In the genomic region with DNA sequence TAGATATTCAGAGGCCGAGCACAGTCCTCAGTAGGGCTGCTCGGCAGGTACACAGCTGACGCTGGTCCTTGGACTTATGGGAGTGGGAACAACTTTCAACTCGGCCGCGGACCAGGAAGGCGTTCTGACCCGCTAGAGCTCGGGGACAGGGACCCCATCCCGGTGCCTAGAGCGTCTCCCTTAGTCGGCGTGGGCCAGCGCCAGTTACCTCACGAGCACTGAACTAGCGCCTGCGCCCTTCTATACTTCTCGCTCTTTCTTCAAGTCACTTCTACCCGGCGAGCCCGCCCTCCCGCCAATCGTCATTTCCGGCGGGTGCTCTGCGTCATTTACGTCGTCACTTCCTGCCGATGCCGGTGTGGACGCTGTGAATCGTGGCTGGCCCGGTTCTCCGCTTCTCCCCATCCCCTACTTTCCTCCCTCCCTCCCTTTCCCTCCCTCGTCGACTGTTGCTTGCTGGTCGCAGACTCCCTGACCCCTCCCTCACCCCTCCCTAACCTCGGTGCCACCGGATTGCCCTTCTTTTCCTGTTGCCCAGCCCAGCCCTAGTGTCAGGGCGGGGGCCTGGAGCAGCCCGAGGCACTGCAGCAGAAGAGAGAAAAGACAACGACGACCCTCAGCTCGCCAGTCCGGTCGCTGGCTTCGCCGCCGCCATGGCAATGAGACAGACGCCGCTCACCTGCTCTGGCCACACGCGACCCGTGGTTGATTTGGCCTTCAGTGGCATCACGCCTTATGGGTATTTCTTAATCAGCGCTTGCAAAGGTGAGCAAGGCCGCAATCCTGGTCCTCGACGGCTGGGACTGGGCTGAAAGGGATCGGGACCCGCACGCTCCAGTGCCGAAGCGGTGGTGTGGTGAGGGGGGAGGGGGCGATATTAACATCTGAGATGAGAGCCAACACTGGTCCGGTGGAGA, we compare ENCODE assay signal across 1 cellular context.
A peak's percentile ranks its signal among the peaks of the same experiment; 100 is the strongest.
TF ChIP-seq lines count a peak whose summit lies in the region.

Gene STRAP (plus strand): TSS at position 333 of the 917 bp plus-strand sequence. CDS start 321 bp downstream, at position 654.

TF ChIP-seq in HepG2, 621 proteins besides CTCF, POLR2A, EP300 and RAD21 (continued from another document and continues in another):
- TF ChIP-seq ZNF562 (CRISPR knock-in tag; IDR thresholded peaks at IDR 0.05; ENCODE audit: borderline replicate concordance) (no peak), TFDP1 (CRISPR knock-in tag; IDR thresholded peaks at IDR 0.05; ENCODE audit: borderline replicate concordance) (peak; percentile 35; the same call in 1 of the 2 replicates), FOXK1 (CRISPR knock-in tag; IDR thresholded peaks at IDR 0.05; ENCODE audit: borderline replicate concordance, low read depth) (peak; percentile 60; the same call in 1 of the 2 replicates), PITX1 (CRISPR knock-in tag; IDR thresholded peaks at IDR 0.05) (peak; percentile 47; the same call in 1 of the 2 replicates), ZNF558 (CRISPR knock-in tag; IDR thresholded peaks at IDR 0.05; ENCODE audit: borderline replicate concordance) (peak; percentile 87; the same call in 1 of the 2 replicates), RBFOX2 (IDR thresholded peaks at IDR 0.05; ENCODE audit: low read depth, low read length) (peak; percentile 86), MED1 (CRISPR knock-in tag; IDR thresholded peaks at IDR 0.05) (peak; percentile 73), GLI4 (CRISPR knock-in tag; IDR thresholded peaks at IDR 0.05; ENCODE audit: borderline replicate concordance) (no peak), NFRKB (IDR thresholded peaks at IDR 0.05) (no peak), JUND (CRISPR knock-in tag; IDR thresholded peaks at IDR 0.05) (0 out of 2 replicates have a peak, but pooled peaks have one; percentile 29), KDM3A (CRISPR knock-in tag; IDR thresholded peaks at IDR 0.05; ENCODE audit: low read depth) (0 out of 2 replicates have a peak, but pooled peaks have one; percentile 20), ZNF839 (CRISPR knock-in tag; IDR thresholded peaks at IDR 0.05; ENCODE audit: borderline replicate concordance) (peak; percentile 89; the same call in 1 of the 2 replicates), SMAD1 (CRISPR knock-in tag; IDR thresholded peaks at IDR 0.05; ENCODE audit: borderline replicate concordance, low read depth) (0 out of 2 replicates have a peak, but pooled peaks have one; percentile 11), JUNB (CRISPR knock-in tag; IDR thresholded peaks at IDR 0.05; ENCODE audit: borderline replicate concordance) (no peak), ZNF598 (CRISPR knock-in tag; IDR thresholded peaks at IDR 0.05; ENCODE audit: borderline replicate concordance) (peak; percentile 80; the same call in 1 of the 2 replicates), KDM6A (CRISPR knock-in tag; IDR thresholded peaks at IDR 0.05; ENCODE audit: low read depth) (no peak), RBM22 (optimal IDR thresholded peaks at IDR 0.05; ENCODE audit: low read length) (no peak), DPF2 (CRISPR knock-in tag; IDR thresholded peaks at IDR 0.05; ENCODE audit: borderline replicate concordance, low read depth) (no peak), ZNF343 (CRISPR knock-in tag; IDR thresholded peaks at IDR 0.05) (peak; percentile 91), NCOR1 (IDR thresholded peaks at IDR 0.05; ENCODE audit: borderline replicate concordance, low read length) (0 out of 2 replicates have a peak, but pooled peaks have one; percentile 23), HBP1 (CRISPR knock-in tag; IDR thresholded peaks at IDR 0.05; ENCODE audit: low read depth) (no peak), NFATC3 (CRISPR knock-in tag; IDR thresholded peaks at IDR 0.05) (no peak), AKAP8 (CRISPR knock-in tag; IDR thresholded peaks at IDR 0.05) (no peak), GRHL1 (CRISPR knock-in tag; conservative IDR thresholded peaks at IDR 0.05) (no peak), ZNF749 (CRISPR knock-in tag; IDR thresholded peaks at IDR 0.05; ENCODE audit: borderline replicate concordance) (0 out of 2 replicates have a peak, but pooled peaks have one; percentile 23), ZNF850 (CRISPR knock-in tag; conservative IDR thresholded peaks at IDR 0.05) (no peak), EHMT2 (IDR thresholded peaks at IDR 0.05; ENCODE audit: borderline replicate concordance, low read depth, low read length) (no peak), SNAPC2 (CRISPR knock-in tag; IDR thresholded peaks at IDR 0.05) (no peak), ARID2 (CRISPR knock-in tag; IDR thresholded peaks at IDR 0.05; ENCODE audit: borderline replicate concordance) (no peak), HDAC6 (IDR thresholded peaks at IDR 0.05; ENCODE audit: low read depth, low read length) (no peak), ZNF468 (CRISPR knock-in tag; IDR thresholded peaks at IDR 0.05) (peak; percentile 74; the same call in 1 of the 2 replicates), ZNF354B (CRISPR knock-in tag; IDR thresholded peaks at IDR 0.05) (no peak), HOXA7 (CRISPR knock-in tag; IDR thresholded peaks at IDR 0.05) (no peak), CHD4 (IDR thresholded peaks at IDR 0.05; ENCODE audit: borderline replicate concordance, low read length) (no peak), MED13 (CRISPR knock-in tag; IDR thresholded peaks at IDR 0.05) (no peak), ZFP90 (CRISPR knock-in tag; IDR thresholded peaks at IDR 0.05; ENCODE audit: borderline replicate concordance) (peak; percentile 2; the same call in 1 of the 2 replicates), ZGPAT (CRISPR knock-in tag; IDR thresholded peaks at IDR 0.05) (peak; percentile 89), SIN3A (IDR thresholded peaks at IDR 0.05; ENCODE audit: borderline replicate concordance, low read depth, low read length) (peak; percentile 57; the same call in 1 of the 2 replicates), NR3C1 (CRISPR knock-in tag; IDR thresholded peaks at IDR 0.05) (no peak), RARA (CRISPR knock-in tag; IDR thresholded peaks at IDR 0.05) (no peak; the same call in 1 of the 2 replicates), ZSCAN12 (CRISPR knock-in tag; IDR thresholded peaks at IDR 0.05) (0 out of 2 replicates have a peak, but pooled peaks have one; percentile 57), ZNF563 (CRISPR knock-in tag; IDR thresholded peaks at IDR 0.05) (peak; percentile 55), NR2F1 (CRISPR knock-in tag; IDR thresholded peaks at IDR 0.05) (no peak), ZNF44 (CRISPR knock-in tag; IDR thresholded peaks at IDR 0.05) (no peak), XRCC5 (optimal IDR thresholded peaks at IDR 0.05; ENCODE audit: low read length) (no peak), GABPA (IDR thresholded peaks at IDR 0.05; ENCODE audit: low read depth, low read length) (peak; percentile 93), GABPA (CRISPR knock-in tag; IDR thresholded peaks at IDR 0.05; ENCODE audit: low read depth) (peak; percentile 98)
- TF ChIP-seq, protein P1, sequence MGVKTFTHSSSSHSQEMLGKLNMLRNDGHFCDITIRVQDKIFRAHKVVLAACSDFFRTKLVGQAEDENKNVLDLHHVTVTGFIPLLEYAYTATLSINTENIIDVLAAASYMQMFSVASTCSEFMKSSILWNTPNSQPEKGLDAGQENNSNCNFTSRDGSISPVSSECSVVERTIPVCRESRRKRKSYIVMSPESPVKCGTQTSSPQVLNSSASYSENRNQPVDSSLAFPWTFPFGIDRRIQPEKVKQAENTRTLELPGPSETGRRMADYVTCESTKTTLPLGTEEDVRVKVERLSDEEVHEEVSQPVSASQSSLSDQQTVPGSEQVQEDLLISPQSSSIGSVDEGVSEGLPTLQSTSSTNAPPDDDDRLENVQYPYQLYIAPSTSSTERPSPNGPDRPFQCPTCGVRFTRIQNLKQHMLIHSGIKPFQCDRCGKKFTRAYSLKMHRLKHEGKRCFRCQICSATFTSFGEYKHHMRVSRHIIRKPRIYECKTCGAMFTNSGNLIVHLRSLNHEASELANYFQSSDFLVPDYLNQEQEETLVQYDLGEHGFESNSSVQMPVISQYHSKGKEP (CRISPR knock-in tag; IDR thresholded peaks at IDR 0.05), result no peak
- TF ChIP-seq, protein P2, sequence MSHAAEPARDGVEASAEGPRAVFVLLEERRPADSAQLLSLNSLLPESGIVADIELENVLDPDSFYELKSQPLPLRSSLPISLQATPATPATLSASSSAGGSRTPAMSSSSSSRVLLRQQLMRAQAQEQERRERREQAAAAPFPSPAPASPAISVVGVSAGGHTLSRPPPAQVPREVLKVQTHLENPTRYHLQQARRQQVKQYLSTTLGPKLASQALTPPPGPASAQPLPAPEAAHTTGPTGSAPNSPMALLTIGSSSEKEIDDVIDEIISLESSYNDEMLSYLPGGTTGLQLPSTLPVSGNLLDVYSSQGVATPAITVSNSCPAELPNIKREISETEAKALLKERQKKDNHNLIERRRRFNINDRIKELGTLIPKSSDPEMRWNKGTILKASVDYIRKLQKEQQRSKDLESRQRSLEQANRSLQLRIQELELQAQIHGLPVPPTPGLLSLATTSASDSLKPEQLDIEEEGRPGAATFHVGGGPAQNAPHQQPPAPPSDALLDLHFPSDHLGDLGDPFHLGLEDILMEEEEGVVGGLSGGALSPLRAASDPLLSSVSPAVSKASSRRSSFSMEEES (CRISPR knock-in tag; IDR thresholded peaks at IDR 0.05), result peak; percentile 73
- TF ChIP-seq, protein P3, sequence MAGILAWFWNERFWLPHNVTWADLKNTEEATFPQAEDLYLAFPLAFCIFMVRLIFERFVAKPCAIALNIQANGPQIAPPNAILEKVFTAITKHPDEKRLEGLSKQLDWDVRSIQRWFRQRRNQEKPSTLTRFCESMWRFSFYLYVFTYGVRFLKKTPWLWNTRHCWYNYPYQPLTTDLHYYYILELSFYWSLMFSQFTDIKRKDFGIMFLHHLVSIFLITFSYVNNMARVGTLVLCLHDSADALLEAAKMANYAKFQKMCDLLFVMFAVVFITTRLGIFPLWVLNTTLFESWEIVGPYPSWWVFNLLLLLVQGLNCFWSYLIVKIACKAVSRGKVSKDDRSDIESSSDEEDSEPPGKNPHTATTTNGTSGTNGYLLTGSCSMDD (CRISPR knock-in tag; IDR thresholded peaks at IDR 0.05), result no peak
- TF ChIP-seq, protein P4, sequence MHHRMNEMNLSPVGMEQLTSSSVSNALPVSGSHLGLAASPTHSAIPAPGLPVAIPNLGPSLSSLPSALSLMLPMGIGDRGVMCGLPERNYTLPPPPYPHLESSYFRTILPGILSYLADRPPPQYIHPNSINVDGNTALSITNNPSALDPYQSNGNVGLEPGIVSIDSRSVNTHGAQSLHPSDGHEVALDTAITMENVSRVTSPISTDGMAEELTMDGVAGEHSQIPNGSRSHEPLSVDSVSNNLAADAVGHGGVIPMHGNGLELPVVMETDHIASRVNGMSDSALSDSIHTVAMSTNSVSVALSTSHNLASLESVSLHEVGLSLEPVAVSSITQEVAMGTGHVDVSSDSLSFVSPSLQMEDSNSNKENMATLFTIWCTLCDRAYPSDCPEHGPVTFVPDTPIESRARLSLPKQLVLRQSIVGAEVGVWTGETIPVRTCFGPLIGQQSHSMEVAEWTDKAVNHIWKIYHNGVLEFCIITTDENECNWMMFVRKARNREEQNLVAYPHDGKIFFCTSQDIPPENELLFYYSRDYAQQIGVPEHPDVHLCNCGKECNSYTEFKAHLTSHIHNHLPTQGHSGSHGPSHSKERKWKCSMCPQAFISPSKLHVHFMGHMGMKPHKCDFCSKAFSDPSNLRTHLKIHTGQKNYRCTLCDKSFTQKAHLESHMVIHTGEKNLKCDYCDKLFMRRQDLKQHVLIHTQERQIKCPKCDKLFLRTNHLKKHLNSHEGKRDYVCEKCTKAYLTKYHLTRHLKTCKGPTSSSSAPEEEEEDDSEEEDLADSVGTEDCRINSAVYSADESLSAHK (CRISPR knock-in tag; IDR thresholded peaks at IDR 0.05; ENCODE audit: borderline replicate concordance), result no peak
- TF ChIP-seq, protein P5, sequence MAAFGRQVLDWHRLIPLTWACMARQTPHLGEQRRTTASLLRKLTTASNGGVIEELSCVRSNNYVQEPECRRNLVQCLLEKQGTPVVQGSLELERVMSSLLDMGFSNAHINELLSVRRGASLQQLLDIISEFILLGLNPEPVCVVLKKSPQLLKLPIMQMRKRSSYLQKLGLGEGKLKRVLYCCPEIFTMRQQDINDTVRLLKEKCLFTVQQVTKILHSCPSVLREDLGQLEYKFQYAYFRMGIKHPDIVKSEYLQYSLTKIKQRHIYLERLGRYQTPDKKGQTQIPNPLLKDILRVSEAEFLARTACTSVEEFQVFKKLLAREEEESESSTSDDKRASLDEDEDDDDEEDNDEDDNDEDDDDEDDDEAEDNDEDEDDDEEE (CRISPR knock-in tag; IDR thresholded peaks at IDR 0.05), result 0 out of 2 replicates have a peak, but pooled peaks have one; percentile 52
